In genomic region chr12:111850526-111850925, GRCh38 we compare ENCODE assay signal across 25 cellular contexts. TPM values are rescaled to one million over a fixed set of nuclear protein-coding genes. Genes with fewer than 3 reads are reported as not detected.
A peak's percentile ranks its signal among the peaks of the same experiment; 100 is the strongest.
DNase-seq lines count a peak whose midpoint lies in the region; ATAC-seq and TF ChIP-seq lines count a peak whose summit lies in the region.
"Had no signal": no experiment of that assay in that cellular context is flagged by ENCODE, and none has a peak within 500 bp of the region (broad histone marks: within the 10 kb centered on the region; RNA-seq: fewer than 3 reads in every experiment).

No MANE protein-coding gene starts in this region.

- no peaks in the 10 kb centered on the region for H3K9me3 Mint-ChIP-seq in activated naive CD8-positive, alpha-beta T cell (ENCODE audit: low read depth)
- H3K9me3 Mint-ChIP-seq in activated naive CD8-positive, alpha-beta T cell treated with anti-CD3 and anti-CD28 coated beads for 36 hours: peaks cover 1% of the 10 kb centered on the region
- no peaks in the 10 kb centered on the region for H3K9me3 Mint-ChIP-seq in effector memory CD8-positive, alpha-beta T cell
- H3K9me3 Mint-ChIP-seq: CD8-positive, alpha-beta memory T cell; HFFc6 had no signal

- peaks cover 17% of the 10 kb centered on the region for H3K4me1 ChIP-seq in mucosa of descending colon (ENCODE audit: low read depth)
- H3K4me1 ChIP-seq: SJCRH30 had no signal

- ATAC-seq in mucosa of descending colon: peak; percentile 97
- ATAC-seq in effector memory CD8-positive, alpha-beta T cell (replicated peaks): no peak
- ATAC-seq in GM21381 (IDR thresholded peaks at IDR 0.05; ENCODE audit: unreplicated experiment): no peak
- ATAC-seq in GM18498 (IDR thresholded peaks at IDR 0.05; ENCODE audit: unreplicated experiment): no peak
- ATAC-seq: Panc1 had no signal

- intact Hi-C loops in mucosa of descending colon (cut with DNase I, micrococcal nuclease): no loop called here

- H3K4me3 ChIP-seq in mucosa of descending colon: no peak overlapping the region
- H3K4me3 ChIP-seq: SJCRH30 had no signal

- no peak overlapping the region for H3K27ac Mint-ChIP-seq in activated naive CD8-positive, alpha-beta T cell
- H3K27ac Mint-ChIP-seq in activated naive CD8-positive, alpha-beta T cell treated with anti-CD3 and anti-CD28 coated beads for 36 hours: no peak overlapping the region
- H3K27ac Mint-ChIP-seq in effector memory CD8-positive, alpha-beta T cell: peak overlapping the region in 1 of 2 donors; percentile 75
- H3K27ac Mint-ChIP-seq: HFFc6 had no signal

- peaks cover 7% of the 10 kb centered on the region for H3K36me3 Mint-ChIP-seq in activated naive CD8-positive, alpha-beta T cell
- peaks cover 54% of the 10 kb centered on the region for H3K36me3 Mint-ChIP-seq in activated naive CD8-positive, alpha-beta T cell treated with anti-CD3 and anti-CD28 coated beads for 36 hours
- H3K36me3 Mint-ChIP-seq in effector memory CD8-positive, alpha-beta T cell (ENCODE audit: insufficient read depth): peaks cover 21% of the 10 kb centered on the region

- H3K36me3 ChIP-seq in mucosa of descending colon (ENCODE audit: low read depth): no peaks in the 10 kb centered on the region

- H3K27me3 Mint-ChIP-seq in activated naive CD8-positive, alpha-beta T cell: no peaks in the 10 kb centered on the region
- no peaks in the 10 kb centered on the region for H3K27me3 Mint-ChIP-seq in activated naive CD8-positive, alpha-beta T cell treated with anti-CD3 and anti-CD28 coated beads for 36 hours
- H3K27me3 Mint-ChIP-seq in effector memory CD8-positive, alpha-beta T cell: no peaks in the 10 kb centered on the region
- H3K27me3 Mint-ChIP-seq: CD8-positive, alpha-beta memory T cell had no signal

- peak overlapping the region; percentile 13 for H3K4me3 Mint-ChIP-seq in activated naive CD8-positive, alpha-beta T cell
- no peak overlapping the region for H3K4me3 Mint-ChIP-seq in activated naive CD8-positive, alpha-beta T cell treated with anti-CD3 and anti-CD28 coated beads for 36 hours
- H3K4me3 Mint-ChIP-seq in effector memory CD8-positive, alpha-beta T cell: no peak overlapping the region
- H3K4me3 Mint-ChIP-seq: CD8-positive, alpha-beta memory T cell; HFFc6 had no signal

- TF ChIP-seq CTCF in mucosa of descending colon (IDR thresholded peaks at IDR 0.05): no peak

- no peak for DNase-seq in activated naive CD8-positive, alpha-beta T cell treated with anti-CD3 and anti-CD28 coated beads for 36 hours
- DNase-seq in dermis blood vessel endothelial cell (peak; percentile 52), mucosa of descending colon (peak in 1 of 3 donors; percentile 51), A172 (ENCODE audit: low spot score) (no peak)
- no peak for DNase-seq in effector memory CD8-positive, alpha-beta T cell
- DNase-seq: C1 segment of cervical spinal cord; Calu3; CD8-positive, alpha-beta memory T cell; DMS153; H7; HFFc6; Kasumi-1; MM.1S; NCI-H1048; NCI-H1417 treated with DMSO at 0.1 percent for 48 hours; NCI-H1930; NCI-H2227 treated with DMSO at 0.1 percent for 48 hours; NCI-H510A treated with DMSO at 0.1 percent for 48 hours; NCI-H774; NK-92 treated with Interleukin-12 subunit alpha and Interleukin-12 subunit beta, amount 100 ng/mL, for 24 hours; SJCRH30 had no signal

- peaks cover 6% of the 10 kb centered on the region for H3K9me3 ChIP-seq in mucosa of descending colon
- H3K9me3 ChIP-seq: SJCRH30 had no signal

- peaks cover 48% of the 10 kb centered on the region for H3K4me1 Mint-ChIP-seq in activated naive CD8-positive, alpha-beta T cell (ENCODE audit: low read depth)
- peaks cover 19% of the 10 kb centered on the region for H3K4me1 Mint-ChIP-seq in activated naive CD8-positive, alpha-beta T cell treated with anti-CD3 and anti-CD28 coated beads for 36 hours
- peaks cover 19 to 40% of the 10 kb centered on the region in 2 donors for H3K4me1 Mint-ChIP-seq in effector memory CD8-positive, alpha-beta T cell (ENCODE audit: low read depth in 2 of 2)

RNA-seq across cellular contexts. Expression of gene MAPKAPK5, which starts 8.5 kb away (rescaled TPM):
- total RNA-seq in activated naive CD8-positive, alpha-beta T cell treated with anti-CD3 and anti-CD28 coated beads for 36 hours: 10 to 100 TPM; 73.7 to 75.0 TPM
- 31.1 and 37.6 TPM in 2 replicates for total RNA-seq in dermis blood vessel endothelial cell
- total RNA-seq in mucosa of descending colon: 10 to 100 TPM; 64.0 to 86.3 (median 82.0) TPM
- total RNA-seq in A172 (2014; rRNA removed; shearing (Covaris generic)): 42.6 and 43.8 TPM in 2 replicates
